In the genomic region with DNA sequence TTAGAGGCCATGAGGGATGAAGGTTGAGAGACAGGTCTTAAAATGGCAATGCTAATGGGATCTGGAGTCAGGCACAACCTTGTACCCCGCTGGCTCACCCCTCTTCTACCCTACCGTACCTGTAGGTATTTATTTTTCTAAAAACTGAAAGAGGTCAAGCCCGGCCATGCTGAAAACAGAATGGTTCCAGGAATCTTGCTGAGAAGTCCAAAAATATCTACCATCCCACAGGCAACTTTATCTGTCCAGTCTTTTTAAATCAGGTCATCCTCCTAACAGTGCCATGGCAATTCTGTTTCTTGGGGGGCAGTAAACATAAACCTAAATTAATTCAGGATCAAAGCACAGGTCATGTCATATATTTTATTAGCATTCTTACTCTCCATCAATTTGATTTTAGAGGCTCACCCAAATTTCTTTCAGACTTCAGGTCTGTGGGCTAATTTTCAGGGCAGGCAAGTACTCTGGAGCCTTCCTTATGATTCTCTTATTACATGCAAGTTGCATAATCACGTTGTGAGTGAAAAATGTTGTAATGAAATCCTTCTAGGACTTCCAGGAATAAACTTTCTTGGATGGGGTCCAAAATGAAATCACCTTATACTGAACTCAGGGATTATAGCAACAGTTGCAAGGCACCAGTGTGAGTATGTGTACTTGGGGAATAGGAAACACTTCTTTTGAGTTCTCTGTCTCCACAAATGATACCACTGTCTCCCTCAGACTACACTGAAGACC, we compare ENCODE assay signal across 19 cellular contexts.
A peak's percentile ranks its signal among the peaks of the same experiment; 100 is the strongest.
DNase-seq lines count a peak whose midpoint lies in the region; ATAC-seq and TF ChIP-seq lines count a peak whose summit lies in the region.
"Had no signal": no experiment of that assay in that cellular context is flagged by ENCODE, and none has a peak within 500 bp of the region (broad histone marks: within the 10 kb centered on the region; RNA-seq: fewer than 3 reads in every experiment).

No MANE protein-coding gene starts in this region.

- TF ChIP-seq POLR2A in vagina (IDR thresholded peaks at IDR 0.05): no peak

- no peaks in the 10 kb centered on the region for H3K27me3 ChIP-seq in vagina
- H3K27me3 ChIP-seq: MG63, stomach had no signal

- peak; percentile 46 for DNase-seq in GM03348 (ENCODE audit: low spot score)
- DNase-seq in fibroblast of the conjunctiva (ENCODE audit: low read depth): peak; percentile 88
- DNase-seq in renal cortical epithelial cell (ENCODE audit: low read depth): peak; percentile 93
- DNase-seq in vagina (ENCODE audit: extremely low spot score in 2 of 2): no peak
- DNase-seq in epidermal melanocyte (ENCODE audit: insufficient read length, low spot score): no peak
- DNase-seq: activated T-cell treated with anti-CD3 and anti-CD28 coated beads, Interleukin-2, amount 50 U/mL, for 72 hours; Caco-2; central memory CD4-positive, alpha-beta T cell; MG63; NCI-H510A; occipital lobe; stimulated activated CD4-positive, alpha-beta T cell treated with anti-CD3 and anti-CD28 coated beads, Interleukin-2, amount 100 ng/mL, for 48 hours; stomach had no signal

- no peak overlapping the region for H3K4me3 ChIP-seq in vagina
- H3K4me3 ChIP-seq: MG63, stomach had no signal

- H3K9me3 ChIP-seq in vagina: no peaks in the 10 kb centered on the region
- H3K9me3 ChIP-seq: Caco-2, MG63, stomach had no signal

- peak; percentile 77 for ATAC-seq in SK-N-SH treated with all-trans-retinoic acid at 6 μM for 48 hours
- no peak for ATAC-seq in HG02623 (IDR thresholded peaks at IDR 0.05; ENCODE audit: unreplicated experiment)
- no peak for ATAC-seq in stimulated activated memory B cell treated with anti-CD40 and anti-IgM and Interleukin-4, amounts not matched to agents 10 μg/mL and 1 μg/mL and 100 μg/mL, for 72 hours
- ATAC-seq: activated T-cell treated with anti-CD3 and anti-CD28 coated beads, Interleukin-2, amount 50 U/mL, for 72 hours; foreskin keratinocyte; left lobe of liver; WTC11 had no signal

- H3K4me3 Mint-ChIP-seq in stimulated activated memory B cell treated with anti-CD40 and anti-IgM and Interleukin-4, amounts not matched to agents 10 μg/mL and 1 μg/mL and 100 μg/mL, for 72 hours: no peak overlapping the region
- H3K4me3 Mint-ChIP-seq: activated T-cell treated with anti-CD3 and anti-CD28 coated beads, Interleukin-2, amount 50 U/mL, for 72 hours; WTC11 had no signal

- H3K36me3 ChIP-seq in vagina: no peaks in the 10 kb centered on the region
- H3K36me3 ChIP-seq: MG63, stomach had no signal

- intact Hi-C loops in vagina (cut with DNase I): no loop called here

- no peaks in the 10 kb centered on the region for H3K4me1 Mint-ChIP-seq in stimulated activated memory B cell treated with anti-CD40 and anti-IgM and Interleukin-4, amounts not matched to agents 10 μg/mL and 1 μg/mL and 100 μg/mL, for 72 hours

- TF ChIP-seq CTCF in vagina (IDR thresholded peaks at IDR 0.05): no peak

- H3K4me1 ChIP-seq in vagina: no peaks in the 10 kb centered on the region
- H3K4me1 ChIP-seq: Caco-2, foreskin keratinocyte, stomach had no signal

- H3K36me3 Mint-ChIP-seq in stimulated activated memory B cell treated with anti-CD40 and anti-IgM and Interleukin-4, amounts not matched to agents 10 μg/mL and 1 μg/mL and 100 μg/mL, for 72 hours: no peaks in the 10 kb centered on the region
- H3K36me3 Mint-ChIP-seq: WTC11 had no signal

- no peak overlapping the region for H3K27ac ChIP-seq in vagina
- H3K27ac ChIP-seq: foreskin keratinocyte, stomach had no signal

- H3K27me3 Mint-ChIP-seq in stimulated activated memory B cell treated with anti-CD40 and anti-IgM and Interleukin-4, amounts not matched to agents 10 μg/mL and 1 μg/mL and 100 μg/mL, for 72 hours: no peaks in the 10 kb centered on the region

- no peak overlapping the region for H3K27ac Mint-ChIP-seq in stimulated activated memory B cell treated with anti-CD40 and anti-IgM and Interleukin-4, amounts not matched to agents 10 μg/mL and 1 μg/mL and 100 μg/mL, for 72 hours
- H3K27ac Mint-ChIP-seq: activated T-cell treated with anti-CD3 and anti-CD28 coated beads, Interleukin-2, amount 50 U/mL, for 72 hours; WTC11 had no signal

- H3K9me3 Mint-ChIP-seq in stimulated activated memory B cell treated with anti-CD40 and anti-IgM and Interleukin-4, amounts not matched to agents 10 μg/mL and 1 μg/mL and 100 μg/mL, for 72 hours: no peaks in the 10 kb centered on the region
- H3K9me3 Mint-ChIP-seq: activated T-cell treated with anti-CD3 and anti-CD28 coated beads, Interleukin-2, amount 50 U/mL, for 72 hours; WTC11 had no signal

TF ChIP-seq in SK-N-SH treated with all-trans-retinoic acid at 6 μM for 48 hours, 23 proteins besides CTCF, POLR2A, EP300 and RAD21:
- TF ChIP-seq PPARA (CRISPR knock-in tag; IDR thresholded peaks at IDR 0.05; ENCODE audit: borderline replicate concordance) (no peak), ISL1 (CRISPR knock-in tag; IDR thresholded peaks at IDR 0.05) (peak; percentile 23; the same call in 1 of the 2 replicates)
TF ChIP-seq in SK-N-SH treated with all-trans-retinoic acid at 6 μM for 48 hours: peak in this region for 1.

Comparison
In these comparisons a context has a peak if more than half of its experiments do, and no peak if none do; other contexts are left out.
1. DNase-seq: peak in GM03348 (single experiment), fibroblast of the conjunctiva (single experiment) and renal cortical epithelial cell (single experiment); none in vagina (0 of 2) and epidermal melanocyte (single experiment).